Comparison of ENCODE assay signal across 1 cellular context in the genomic region with DNA sequence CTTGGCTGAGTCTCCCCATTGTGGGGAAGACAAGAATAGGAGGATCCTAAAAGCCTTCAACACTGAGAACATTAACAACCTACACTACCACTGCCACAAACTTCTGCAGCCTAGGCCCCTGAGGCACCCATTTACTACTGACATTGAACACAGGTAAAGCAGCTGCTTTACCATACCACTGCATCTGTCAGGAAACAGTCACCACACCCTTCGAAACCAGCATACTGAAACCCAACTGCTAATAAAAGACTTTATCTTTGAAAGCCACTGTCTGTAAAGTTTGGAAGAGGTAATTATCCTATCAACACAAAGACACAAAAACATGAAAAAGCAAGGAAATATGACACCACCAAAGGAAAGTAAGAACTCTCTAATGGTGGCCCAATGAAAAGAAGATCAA.
TF ChIP-seq lines count a peak whose summit lies in the region.

No MANE protein-coding gene starts in this region.

TF ChIP-seq in K562, 482 proteins besides CTCF, POLR2A, EP300 and RAD21 (continued from another document and continues in another):
- TF ChIP-seq CC2D1A (IDR thresholded peaks at IDR 0.05) (no peak), PML (IDR thresholded peaks at IDR 0.05; ENCODE audit: low read length) (no peak), NCOR1 (IDR thresholded peaks at IDR 0.05) (peak; percentile 67), XRCC3 (IDR thresholded peaks at IDR 0.05) (no peak), RBM39 (optimal IDR thresholded peaks at IDR 0.05; ENCODE audit: low read depth, low read length) (no peak), CBFA2T2 (conservative IDR thresholded peaks at IDR 0.05) (peak; percentile 71), HMBOX1 (IDR thresholded peaks at IDR 0.05) (peak; percentile 36; the same call in 1 of the 2 replicates), TFAP4 (CRISPR knock-in tag; IDR thresholded peaks at IDR 0.05; ENCODE audit: borderline replicate concordance) (0 out of 2 replicates have a peak, but pooled peaks have one; percentile 37), FOXM1 (IDR thresholded peaks at IDR 0.05; ENCODE audit: low read depth) (peak; percentile 59), FOXM1 (CRISPR knock-in tag; IDR thresholded peaks at IDR 0.05; ENCODE audit: low read depth) (no peak), ARNT (IDR thresholded peaks at IDR 0.05) (peak in 1 of 2 experiments; percentile 19; a peak in 1 of 4 replicates), ZKSCAN3 (CRISPR knock-in tag; IDR thresholded peaks at IDR 0.05) (no peak), NR4A1 (CRISPR knock-in tag; IDR thresholded peaks at IDR 0.05) (no peak), NR4A1 (tag; IDR thresholded peaks at IDR 0.05) (no peak), CEBPB (tag; IDR thresholded peaks at IDR 0.05) (no peak), SRSF1 (IDR thresholded peaks at IDR 0.05; ENCODE audit: low read depth, low read length) (no peak), ARHGAP35 (IDR thresholded peaks at IDR 0.05; ENCODE audit: partially characterized antibody) (no peak), EP400 (IDR thresholded peaks at IDR 0.05) (peak; percentile 13; the same call in 1 of the 2 replicates), TEAD2 (tag; IDR thresholded peaks at IDR 0.05) (no peak), DDX20 (tag; IDR thresholded peaks at IDR 0.05; ENCODE audit: low read depth) (no peak), PHTF2 (CRISPR knock-in tag; IDR thresholded peaks at IDR 0.05) (no peak), ZNF24 (IDR thresholded peaks at IDR 0.05) (no peak), MXI1 (IDR thresholded peaks at IDR 0.05; ENCODE audit: low read depth, low read length) (no peak), ZNF143 (CRISPR knock-in tag; IDR thresholded peaks at IDR 0.05) (no peak), ZNF3 (CRISPR knock-in tag; IDR thresholded peaks at IDR 0.05) (no peak), TEAD4 (IDR thresholded peaks at IDR 0.05; ENCODE audit: low read length) (peak; percentile 36; the same call in 1 of the 2 replicates), TEAD4 (CRISPR knock-in tag; IDR thresholded peaks at IDR 0.05; ENCODE audit: borderline replicate concordance) (no peak), E2F1 (CRISPR knock-in tag; IDR thresholded peaks at IDR 0.05) (no peak), HMG20B (CRISPR knock-in tag; IDR thresholded peaks at IDR 0.05) (no peak), ID3 (CRISPR knock-in tag; IDR thresholded peaks at IDR 0.05) (no peak), ID3 (tag; IDR thresholded peaks at IDR 0.05) (0 out of 2 replicates have a peak, but pooled peaks have one; percentile 29), LEF1 (IDR thresholded peaks at IDR 0.05) (peak; percentile 42; the same call in 1 of the 2 replicates), ZNF395 (CRISPR knock-in tag; IDR thresholded peaks at IDR 0.05) (no peak), MEIS2 (IDR thresholded peaks at IDR 0.05; ENCODE audit: partially characterized antibody) (peak; percentile 57), TAL1 (IDR thresholded peaks at IDR 0.05) (peak; percentile 75), ESRRA (IDR thresholded peaks at IDR 0.05; ENCODE audit: borderline replicate concordance, low read depth) (no peak), PKNOX1 (IDR thresholded peaks at IDR 0.05) (peak; percentile 61; the same call in 1 of the 2 replicates), ZNF12 (CRISPR knock-in tag; IDR thresholded peaks at IDR 0.05) (no peak), DNMT1 (IDR thresholded peaks at IDR 0.05) (no peak), FOXK2 (conservative IDR thresholded peaks at IDR 0.05 in 1 of 2, IDR thresholded peaks at IDR 0.05 in 1 of 2; ENCODE audit: low read depth in 2 of 2) (0 out of 4 replicates have a peak, but pooled peaks of 1 of the 2 experiments have one; percentile 41), PHB (CRISPR knock-in tag; IDR thresholded peaks at IDR 0.05) (no peak)
- TF ChIP-seq, protein P1, sequence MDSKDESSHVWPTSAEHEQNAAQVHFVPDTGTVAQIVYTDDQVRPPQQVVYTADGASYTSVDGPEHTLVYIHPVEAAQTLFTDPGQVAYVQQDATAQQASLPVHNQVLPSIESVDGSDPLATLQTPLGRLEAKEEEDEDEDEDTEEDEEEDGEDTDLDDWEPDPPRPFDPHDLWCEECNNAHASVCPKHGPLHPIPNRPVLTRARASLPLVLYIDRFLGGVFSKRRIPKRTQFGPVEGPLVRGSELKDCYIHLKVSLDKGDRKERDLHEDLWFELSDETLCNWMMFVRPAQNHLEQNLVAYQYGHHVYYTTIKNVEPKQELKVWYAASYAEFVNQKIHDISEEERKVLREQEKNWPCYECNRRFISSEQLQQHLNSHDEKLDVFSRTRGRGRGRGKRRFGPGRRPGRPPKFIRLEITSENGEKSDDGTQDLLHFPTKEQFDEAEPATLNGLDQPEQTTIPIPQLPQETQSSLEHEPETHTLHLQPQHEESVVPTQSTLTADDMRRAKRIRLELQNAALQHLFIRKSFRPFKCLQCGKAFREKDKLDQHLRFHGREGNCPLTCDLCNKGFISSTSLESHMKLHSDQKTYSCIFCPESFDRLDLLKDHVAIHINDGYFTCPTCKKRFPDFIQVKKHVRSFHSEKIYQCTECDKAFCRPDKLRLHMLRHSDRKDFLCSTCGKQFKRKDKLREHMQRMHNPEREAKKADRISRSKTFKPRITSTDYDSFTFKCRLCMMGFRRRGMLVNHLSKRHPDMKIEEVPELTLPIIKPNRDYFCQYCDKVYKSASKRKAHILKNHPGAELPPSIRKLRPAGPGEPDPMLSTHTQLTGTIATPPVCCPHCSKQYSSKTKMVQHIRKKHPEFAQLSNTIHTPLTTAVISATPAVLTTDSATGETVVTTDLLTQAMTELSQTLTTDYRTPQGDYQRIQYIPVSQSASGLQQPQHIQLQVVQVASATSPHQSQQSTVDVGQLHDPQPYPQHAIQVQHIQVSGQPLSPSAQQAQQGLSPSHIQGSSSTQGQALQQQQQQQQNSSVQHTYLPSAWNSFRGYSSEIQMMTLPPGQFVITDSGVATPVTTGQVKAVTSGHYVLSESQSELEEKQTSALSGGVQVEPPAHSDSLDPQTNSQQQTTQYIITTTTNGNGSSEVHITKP (IDR thresholded peaks at IDR 0.05; ENCODE audit: partially characterized antibody) = peak; percentile 49
- TF ChIP-seq, protein P2, sequence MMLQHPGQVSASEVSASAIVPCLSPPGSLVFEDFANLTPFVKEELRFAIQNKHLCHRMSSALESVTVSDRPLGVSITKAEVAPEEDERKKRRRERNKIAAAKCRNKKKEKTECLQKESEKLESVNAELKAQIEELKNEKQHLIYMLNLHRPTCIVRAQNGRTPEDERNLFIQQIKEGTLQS (IDR thresholded peaks at IDR 0.05) = no peak
- TF ChIP-seq, protein P2 (CRISPR knock-in tag; conservative IDR thresholded peaks at IDR 0.05) = 0 out of 2 replicates have a peak, but pooled peaks have one; percentile 13
- TF ChIP-seq, protein P3, sequence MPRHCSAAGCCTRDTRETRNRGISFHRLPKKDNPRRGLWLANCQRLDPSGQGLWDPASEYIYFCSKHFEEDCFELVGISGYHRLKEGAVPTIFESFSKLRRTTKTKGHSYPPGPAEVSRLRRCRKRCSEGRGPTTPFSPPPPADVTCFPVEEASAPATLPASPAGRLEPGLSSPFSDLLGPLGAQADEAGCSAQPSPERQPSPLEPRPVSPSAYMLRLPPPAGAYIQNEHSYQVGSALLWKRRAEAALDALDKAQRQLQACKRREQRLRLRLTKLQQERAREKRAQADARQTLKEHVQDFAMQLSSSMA (CRISPR knock-in tag; IDR thresholded peaks at IDR 0.05) = no peak
- TF ChIP-seq, protein P4, sequence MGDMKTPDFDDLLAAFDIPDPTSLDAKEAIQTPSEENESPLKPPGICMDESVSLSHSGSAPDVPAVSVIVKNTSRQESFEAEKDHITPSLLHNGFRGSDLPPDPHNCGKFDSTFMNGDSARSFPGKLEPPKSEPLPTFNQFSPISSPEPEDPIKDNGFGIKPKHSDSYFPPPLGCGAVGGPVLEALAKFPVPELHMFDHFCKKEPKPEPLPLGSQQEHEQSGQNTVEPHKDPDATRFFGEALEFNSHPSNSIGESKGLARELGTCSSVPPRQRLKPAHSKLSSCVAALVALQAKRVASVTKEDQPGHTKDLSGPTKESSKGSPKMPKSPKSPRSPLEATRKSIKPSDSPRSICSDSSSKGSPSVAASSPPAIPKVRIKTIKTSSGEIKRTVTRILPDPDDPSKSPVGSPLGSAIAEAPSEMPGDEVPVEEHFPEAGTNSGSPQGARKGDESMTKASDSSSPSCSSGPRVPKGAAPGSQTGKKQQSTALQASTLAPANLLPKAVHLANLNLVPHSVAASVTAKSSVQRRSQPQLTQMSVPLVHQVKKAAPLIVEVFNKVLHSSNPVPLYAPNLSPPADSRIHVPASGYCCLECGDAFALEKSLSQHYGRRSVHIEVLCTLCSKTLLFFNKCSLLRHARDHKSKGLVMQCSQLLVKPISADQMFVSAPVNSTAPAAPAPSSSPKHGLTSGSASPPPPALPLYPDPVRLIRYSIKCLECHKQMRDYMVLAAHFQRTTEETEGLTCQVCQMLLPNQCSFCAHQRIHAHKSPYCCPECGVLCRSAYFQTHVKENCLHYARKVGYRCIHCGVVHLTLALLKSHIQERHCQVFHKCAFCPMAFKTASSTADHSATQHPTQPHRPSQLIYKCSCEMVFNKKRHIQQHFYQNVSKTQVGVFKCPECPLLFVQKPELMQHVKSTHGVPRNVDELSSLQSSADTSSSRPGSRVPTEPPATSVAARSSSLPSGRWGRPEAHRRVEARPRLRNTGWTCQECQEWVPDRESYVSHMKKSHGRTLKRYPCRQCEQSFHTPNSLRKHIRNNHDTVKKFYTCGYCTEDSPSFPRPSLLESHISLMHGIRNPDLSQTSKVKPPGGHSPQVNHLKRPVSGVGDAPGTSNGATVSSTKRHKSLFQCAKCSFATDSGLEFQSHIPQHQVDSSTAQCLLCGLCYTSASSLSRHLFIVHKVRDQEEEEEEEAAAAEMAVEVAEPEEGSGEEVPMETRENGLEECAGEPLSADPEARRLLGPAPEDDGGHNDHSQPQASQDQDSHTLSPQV (IDR thresholded peaks at IDR 0.05) = 0 out of 2 replicates have a peak, but pooled peaks have one; percentile 31
- TF ChIP-seq, protein P5, sequence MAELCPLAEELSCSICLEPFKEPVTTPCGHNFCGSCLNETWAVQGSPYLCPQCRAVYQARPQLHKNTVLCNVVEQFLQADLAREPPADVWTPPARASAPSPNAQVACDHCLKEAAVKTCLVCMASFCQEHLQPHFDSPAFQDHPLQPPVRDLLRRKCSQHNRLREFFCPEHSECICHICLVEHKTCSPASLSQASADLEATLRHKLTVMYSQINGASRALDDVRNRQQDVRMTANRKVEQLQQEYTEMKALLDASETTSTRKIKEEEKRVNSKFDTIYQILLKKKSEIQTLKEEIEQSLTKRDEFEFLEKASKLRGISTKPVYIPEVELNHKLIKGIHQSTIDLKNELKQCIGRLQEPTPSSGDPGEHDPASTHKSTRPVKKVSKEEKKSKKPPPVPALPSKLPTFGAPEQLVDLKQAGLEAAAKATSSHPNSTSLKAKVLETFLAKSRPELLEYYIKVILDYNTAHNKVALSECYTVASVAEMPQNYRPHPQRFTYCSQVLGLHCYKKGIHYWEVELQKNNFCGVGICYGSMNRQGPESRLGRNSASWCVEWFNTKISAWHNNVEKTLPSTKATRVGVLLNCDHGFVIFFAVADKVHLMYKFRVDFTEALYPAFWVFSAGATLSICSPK (IDR thresholded peaks at IDR 0.05; ENCODE audit: borderline replicate concordance) = no peak
